ENCODE assay signal across 1 cellular context in the genomic region with DNA sequence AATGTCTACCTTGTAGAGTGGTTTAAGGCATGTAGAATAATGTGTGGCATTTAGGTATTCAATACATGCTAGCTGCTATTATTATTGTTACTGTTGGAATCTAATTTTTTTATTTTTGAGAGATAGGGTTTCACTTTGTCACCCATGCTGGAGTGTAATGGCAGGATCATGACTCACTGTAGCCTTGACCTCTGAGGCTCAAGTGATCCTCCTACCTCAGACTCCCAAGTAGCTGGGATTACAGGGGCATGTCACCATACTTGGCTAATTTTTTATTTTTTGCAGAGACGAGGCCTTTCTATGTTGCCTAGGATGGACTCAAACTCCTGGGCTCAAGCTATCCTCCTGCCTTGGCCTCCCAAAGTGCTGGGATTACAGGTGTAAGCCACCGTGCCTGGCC.
TF ChIP-seq lines count a peak whose summit lies in the region.

No MANE protein-coding gene starts in this region.

TF ChIP-seq in WTC11, 78 proteins besides CTCF, POLR2A, EP300 and RAD21 (continued from another document):
- TF ChIP-seq, protein P1, sequence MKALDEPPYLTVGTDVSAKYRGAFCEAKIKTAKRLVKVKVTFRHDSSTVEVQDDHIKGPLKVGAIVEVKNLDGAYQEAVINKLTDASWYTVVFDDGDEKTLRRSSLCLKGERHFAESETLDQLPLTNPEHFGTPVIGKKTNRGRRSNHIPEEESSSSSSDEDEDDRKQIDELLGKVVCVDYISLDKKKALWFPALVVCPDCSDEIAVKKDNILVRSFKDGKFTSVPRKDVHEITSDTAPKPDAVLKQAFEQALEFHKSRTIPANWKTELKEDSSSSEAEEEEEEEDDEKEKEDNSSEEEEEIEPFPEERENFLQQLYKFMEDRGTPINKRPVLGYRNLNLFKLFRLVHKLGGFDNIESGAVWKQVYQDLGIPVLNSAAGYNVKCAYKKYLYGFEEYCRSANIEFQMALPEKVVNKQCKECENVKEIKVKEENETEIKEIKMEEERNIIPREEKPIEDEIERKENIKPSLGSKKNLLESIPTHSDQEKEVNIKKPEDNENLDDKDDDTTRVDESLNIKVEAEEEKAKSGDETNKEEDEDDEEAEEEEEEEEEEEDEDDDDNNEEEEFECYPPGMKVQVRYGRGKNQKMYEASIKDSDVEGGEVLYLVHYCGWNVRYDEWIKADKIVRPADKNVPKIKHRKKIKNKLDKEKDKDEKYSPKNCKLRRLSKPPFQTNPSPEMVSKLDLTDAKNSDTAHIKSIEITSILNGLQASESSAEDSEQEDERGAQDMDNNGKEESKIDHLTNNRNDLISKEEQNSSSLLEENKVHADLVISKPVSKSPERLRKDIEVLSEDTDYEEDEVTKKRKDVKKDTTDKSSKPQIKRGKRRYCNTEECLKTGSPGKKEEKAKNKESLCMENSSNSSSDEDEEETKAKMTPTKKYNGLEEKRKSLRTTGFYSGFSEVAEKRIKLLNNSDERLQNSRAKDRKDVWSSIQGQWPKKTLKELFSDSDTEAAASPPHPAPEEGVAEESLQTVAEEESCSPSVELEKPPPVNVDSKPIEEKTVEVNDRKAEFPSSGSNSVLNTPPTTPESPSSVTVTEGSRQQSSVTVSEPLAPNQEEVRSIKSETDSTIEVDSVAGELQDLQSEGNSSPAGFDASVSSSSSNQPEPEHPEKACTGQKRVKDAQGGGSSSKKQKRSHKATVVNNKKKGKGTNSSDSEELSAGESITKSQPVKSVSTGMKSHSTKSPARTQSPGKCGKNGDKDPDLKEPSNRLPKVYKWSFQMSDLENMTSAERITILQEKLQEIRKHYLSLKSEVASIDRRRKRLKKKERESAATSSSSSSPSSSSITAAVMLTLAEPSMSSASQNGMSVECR (CRISPR knock-in tag; IDR thresholded peaks at IDR 0.05; ENCODE audit: borderline replicate concordance): no peak
